12 cellular contexts compared by ENCODE assay signal in the genomic region with DNA sequence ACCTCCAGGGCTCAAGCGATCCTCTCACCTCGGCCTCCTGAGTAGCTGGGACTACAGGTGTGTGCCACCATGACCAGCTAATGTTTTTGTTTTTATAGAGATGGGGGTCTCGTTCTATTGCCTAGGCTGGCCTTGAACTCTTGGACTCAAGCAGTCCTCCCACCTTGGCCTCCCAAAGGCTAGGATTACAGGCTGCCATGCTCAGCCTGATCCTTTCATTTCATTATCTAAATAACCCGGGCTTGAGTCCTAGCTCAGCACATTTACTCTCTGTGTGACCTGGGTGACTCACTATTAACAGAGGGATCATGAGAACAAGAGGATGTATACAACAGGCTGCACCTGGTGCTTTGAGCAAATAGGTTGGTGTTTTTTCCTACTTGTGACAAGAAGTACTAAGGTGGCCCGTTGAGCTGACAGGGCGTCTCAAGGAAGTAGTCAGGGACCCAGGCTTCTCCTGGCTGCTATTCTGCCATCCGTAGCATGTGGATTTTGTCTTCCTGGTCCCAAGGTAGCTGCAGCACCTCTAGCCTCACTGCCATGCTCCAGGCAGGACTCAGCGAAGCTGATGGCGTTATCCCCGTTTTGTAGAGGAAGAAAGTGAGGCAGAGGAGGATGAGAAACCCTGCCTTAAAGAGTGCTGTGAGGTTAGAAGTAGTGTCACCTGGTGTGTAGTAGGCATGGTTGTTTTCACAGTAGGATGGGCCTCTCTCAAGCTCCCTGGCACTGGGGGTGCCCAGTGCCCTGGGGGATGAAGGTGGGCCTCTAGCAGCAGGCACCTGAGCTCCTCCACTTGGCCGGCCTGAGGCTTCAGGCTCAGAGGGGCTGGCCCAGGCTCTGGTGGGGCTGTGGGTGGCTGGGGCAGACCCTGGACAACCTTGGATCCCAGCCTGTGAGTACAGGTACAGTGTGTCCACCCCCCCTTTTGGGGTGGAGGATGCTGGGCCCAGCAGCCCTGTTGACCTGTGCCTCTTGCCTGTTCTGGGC.
DNase-seq lines count a peak whose midpoint lies in the region; ATAC-seq and TF ChIP-seq lines count a peak whose summit lies in the region.
"Had no signal": no experiment of that assay in that cellular context is flagged by ENCODE, and none has a peak within 500 bp of the region (broad histone marks: within the 10 kb centered on the region; RNA-seq: fewer than 3 reads in every experiment).

No MANE protein-coding gene starts in this region.

- no peak for ATAC-seq in activated naive CD8-positive, alpha-beta T cell treated with anti-CD3 and anti-CD28 coated beads, Interleukin-2, amount 50 U/mL, for 24 hours
- ATAC-seq in foreskin keratinocyte (peak; percentile 48), upper lobe of left lung (ENCODE audit: low FRiP score in 2 of 2) (no peak), HG03095 (IDR thresholded peaks at IDR 0.05; ENCODE audit: unreplicated experiment) (no peak)

- no peak overlapping the region for H3K4me3 Mint-ChIP-seq in activated naive CD8-positive, alpha-beta T cell treated with anti-CD3 and anti-CD28 coated beads, Interleukin-2, amount 50 U/mL, for 24 hours
- H3K4me3 Mint-ChIP-seq in activated naive CD8-positive, alpha-beta T cell treated with anti-CD3 and anti-CD28 coated beads for 36 hours = no peak overlapping the region

- H3K4me3 ChIP-seq in spleen = no peak overlapping the region
- no peak overlapping the region for H3K4me3 ChIP-seq in upper lobe of left lung

- no peaks in the 10 kb centered on the region for H3K36me3 Mint-ChIP-seq in activated naive CD8-positive, alpha-beta T cell treated with anti-CD3 and anti-CD28 coated beads, Interleukin-2, amount 50 U/mL, for 24 hours (ENCODE audit: low read depth)
- H3K36me3 Mint-ChIP-seq in activated naive CD8-positive, alpha-beta T cell treated with anti-CD3 and anti-CD28 coated beads for 36 hours = no peaks in the 10 kb centered on the region

- no peaks in the 10 kb centered on the region for H3K27me3 Mint-ChIP-seq in activated naive CD8-positive, alpha-beta T cell treated with anti-CD3 and anti-CD28 coated beads, Interleukin-2, amount 50 U/mL, for 24 hours
- H3K27me3 Mint-ChIP-seq in activated naive CD8-positive, alpha-beta T cell treated with anti-CD3 and anti-CD28 coated beads for 36 hours = no peaks in the 10 kb centered on the region

- H3K4me1 ChIP-seq in foreskin keratinocyte (no peaks in the 10 kb centered on the region), spleen (peaks cover 0 to 24% (median 0%) of the 10 kb centered on the region in 6 donors), upper lobe of left lung (no peaks in the 10 kb centered on the region)

- 88 to 95% (median 91%) methylated on average over 8 to 11 of the region's 11 CpGs for WGBS in spleen, 5 donors
- WGBS in upper lobe of left lung, 2 donors = 87 to 90% methylated on average over 10 to 11 of the region's 11 CpGs

- no peak for DNase-seq in activated naive CD8-positive, alpha-beta T cell treated with anti-CD3 and anti-CD28 coated beads, Interleukin-2, amount 50 U/mL, for 24 hours
- no peak for DNase-seq in activated naive CD8-positive, alpha-beta T cell treated with anti-CD3 and anti-CD28 coated beads for 36 hours
- DNase-seq in NCI-H2196 treated with DMSO at 0.1 percent for 48 hours (lab: John Stamatoyannopoulos, UW; ENCODE audit: unreplicated experiment) (peak; percentile 43), foreskin keratinocyte (peak; percentile 34 to 47), spleen (peak; percentile 47), NCI-H345 (lab: John Stamatoyannopoulos, UW) (no peak), upper lobe of left lung (no peak)
- DNase-seq: DMS79 treated with DMSO at 0.1 percent for 48 hours; NCI-H524; SHP77 treated with DMSO at 0.1 percent for 48 hours; stimulated activated CD4-positive, alpha-beta T cell treated with anti-CD3 and anti-CD28 coated beads, Interleukin-2, amount 100 ng/mL, for 24 hours had no signal

- TF ChIP-seq POLR2A in spleen (IDR thresholded peaks at IDR 0.05) (no peak), upper lobe of left lung (IDR thresholded peaks at IDR 0.05) (no peak)

- H3K9me3 ChIP-seq in spleen (no peaks in the 10 kb centered on the region), upper lobe of left lung (no peaks in the 10 kb centered on the region)

- no peak for TF ChIP-seq EP300 in upper lobe of left lung (IDR thresholded peaks at IDR 0.05)

- H3K27ac Mint-ChIP-seq in activated naive CD8-positive, alpha-beta T cell treated with anti-CD3 and anti-CD28 coated beads, Interleukin-2, amount 50 U/mL, for 24 hours = peak overlapping the region; percentile 20
- no peak overlapping the region for H3K27ac Mint-ChIP-seq in activated naive CD8-positive, alpha-beta T cell treated with anti-CD3 and anti-CD28 coated beads for 36 hours

- peaks cover 0 to 23% (median 0%) of the 10 kb centered on the region in 6 donors for H3K36me3 ChIP-seq in spleen
- no peaks in the 10 kb centered on the region for H3K36me3 ChIP-seq in upper lobe of left lung

- no peaks in the 10 kb centered on the region for H3K4me1 Mint-ChIP-seq in activated naive CD8-positive, alpha-beta T cell treated with anti-CD3 and anti-CD28 coated beads, Interleukin-2, amount 50 U/mL, for 24 hours
- H3K4me1 Mint-ChIP-seq in activated naive CD8-positive, alpha-beta T cell treated with anti-CD3 and anti-CD28 coated beads for 36 hours = no peaks in the 10 kb centered on the region

- H3K27me3 ChIP-seq in foreskin keratinocyte = no peaks in the 10 kb centered on the region
- H3K27me3 ChIP-seq in spleen (replicated peaks in 1 of 7) = no peaks in the 10 kb centered on the region
- no peaks in the 10 kb centered on the region for H3K27me3 ChIP-seq in upper lobe of left lung

- intact Hi-C loops in spleen (cut with DNase I; ENCODE audit: low total_unique reads) = no loop called here

- no peak for TF ChIP-seq CTCF in foreskin keratinocyte (conservative IDR thresholded peaks at IDR 0.05)
- no peak for TF ChIP-seq CTCF in spleen (IDR thresholded peaks at IDR 0.05 in 8 of 11, conservative IDR thresholded peaks at IDR 0.05 in 3 of 11)
- no peak for TF ChIP-seq CTCF in upper lobe of left lung (IDR thresholded peaks at IDR 0.05)

- H3K9me3 Mint-ChIP-seq in activated naive CD8-positive, alpha-beta T cell treated with anti-CD3 and anti-CD28 coated beads, Interleukin-2, amount 50 U/mL, for 24 hours = no peaks in the 10 kb centered on the region
- H3K9me3 Mint-ChIP-seq in activated naive CD8-positive, alpha-beta T cell treated with anti-CD3 and anti-CD28 coated beads for 36 hours = no peaks in the 10 kb centered on the region

- H3K27ac ChIP-seq in foreskin keratinocyte (no peak overlapping the region), spleen (no peak overlapping the region), upper lobe of left lung (no peak overlapping the region)

Comparison
In these comparisons a context has a peak if more than half of its experiments do, and no peak if none do; other contexts are left out.
1. DNase-seq: peak in NCI-H2196 treated with DMSO at 0.1 percent for 48 hours (single experiment), foreskin keratinocyte (2 of 2) and spleen (single experiment); none in activated naive CD8-positive, alpha-beta T cell treated with anti-CD3 and anti-CD28 coated beads, Interleukin-2, amount 50 U/mL, for 24 hours (single experiment), activated naive CD8-positive, alpha-beta T cell treated with anti-CD3 and anti-CD28 coated beads for 36 hours (single experiment), NCI-H345 (single experiment) and upper lobe of left lung (0 of 2).